ENCODE assay signal across 9 cellular contexts in the genomic region with DNA sequence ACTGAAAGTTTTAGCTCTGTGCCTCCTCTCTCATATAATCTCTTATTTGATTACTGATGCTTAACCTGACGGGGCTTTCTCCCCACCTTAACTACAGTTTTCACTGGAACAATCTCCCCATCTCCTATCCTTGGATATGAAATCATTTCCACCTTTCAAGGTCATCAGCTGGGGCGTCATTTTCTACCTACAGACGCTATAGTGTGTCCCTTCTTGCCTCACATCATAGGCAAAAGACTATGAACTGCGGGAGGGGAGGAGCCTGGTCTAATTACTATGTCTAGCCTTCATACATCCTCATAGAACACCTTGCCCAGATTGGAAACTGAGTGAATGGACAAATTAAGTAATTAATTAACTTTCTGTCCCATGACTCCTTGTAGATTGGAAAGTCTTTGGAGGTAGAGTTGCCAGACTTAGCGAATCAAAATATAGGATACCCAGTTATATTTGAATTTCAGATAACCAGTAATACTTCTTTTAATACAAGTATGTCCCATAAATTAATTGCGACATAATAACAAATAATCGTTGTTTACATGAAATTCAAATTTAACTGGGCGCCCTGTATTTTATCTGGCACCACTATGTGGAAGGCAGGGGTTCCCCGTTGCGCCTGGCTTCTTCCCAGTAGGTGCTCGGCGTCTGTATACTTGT. TPM values are rescaled to one million over a fixed set of nuclear protein-coding genes. Genes with fewer than 3 reads are reported as not detected.
A peak's percentile ranks its signal among the peaks of the same experiment; 100 is the strongest.
DNase-seq lines count a peak whose midpoint lies in the region; ATAC-seq, FAIRE-seq and TF ChIP-seq lines count a peak whose summit lies in the region.
"Had no signal": no experiment of that assay in that cellular context is flagged by ENCODE, and none has a peak within 500 bp of the region (broad histone marks: within the 10 kb centered on the region; RNA-seq: fewer than 3 reads in every experiment).

No MANE protein-coding gene starts in this region.

- peak overlapping the region; percentile 89 for H3K27ac ChIP-seq in CD8-positive, alpha-beta T cell (ENCODE audit: low read depth, low read length)
- H3K27ac ChIP-seq in endothelial cell of umbilical vein (ENCODE audit: insufficient read depth, low read depth, low read length), result peak overlapping the region; percentile 8

- POLR2A ChIA-PET in CD8-positive, alpha-beta T cell (lab: Charles Lee), result interaction anchor here (0.7 to 2.0 kb wide), 5 partner anchors 9 to 155 kb away, joined by 3 to 6 read pairs (median 3); no protein-coding TSS in a partner anchor
- POLR2A ChIA-PET in endothelial cell of umbilical vein (lab: Charles Lee), result no interaction called here

- dilution Hi-C loops in endothelial cell of umbilical vein (cut with MboI; ENCODE audit: extremely low pct_ligation_motif_present, low sequenced_read_pairs), result no loop called here

- TF ChIP-seq POLR2A in endothelial cell of umbilical vein (IDR thresholded peaks at IDR 0.05; ENCODE audit: low read depth, low read length), result no peak

- no peaks in the 10 kb centered on the region for H3K27me3 Mint-ChIP-seq in CD8-positive, alpha-beta T cell (ENCODE audit: low read depth)

- peak overlapping the region; percentile 92 for H3K9ac ChIP-seq in NT2/D1 (ENCODE audit: insufficient read length, low read depth)
- no peak overlapping the region for H3K9ac ChIP-seq in endothelial cell of umbilical vein (replicated peaks; ENCODE audit: extremely low read depth, insufficient read depth, low read length)

- H3K27ac Mint-ChIP-seq in CD8-positive, alpha-beta T cell, result peak overlapping the region; percentile 97

- H3K4me2 ChIP-seq in endothelial cell of umbilical vein (ENCODE audit: insufficient read depth, low read length), result peak overlapping the region; percentile 63

- no peaks in the 10 kb centered on the region for H4K20me1 ChIP-seq in endothelial cell of umbilical vein (replicated peaks; ENCODE audit: control insufficient read depth, extremely low read depth, insufficient read depth, low read length)

- FAIRE-seq in endothelial cell of umbilical vein (lab: Jason Lieb, UNC) (no peak), urothelium cell line (lab: Jason Lieb, UNC) (no peak)

- no peak for TF ChIP-seq CTCF in CD8-positive, alpha-beta T cell (IDR thresholded peaks at IDR 0.05)
- TF ChIP-seq CTCF in endothelial cell of umbilical vein (IDR thresholded peaks at IDR 0.05; ENCODE audit: extremely low read depth in 1 of 2, insufficient read depth in 1 of 2, low read depth in 1 of 2, low read length in 2 of 2), result no peak

- H3K36me3 ChIP-seq in CD8-positive, alpha-beta T cell (ENCODE audit: insufficient read depth, low read length), result no peaks in the 10 kb centered on the region
- H3K36me3 ChIP-seq in NT2/D1 (ENCODE audit: insufficient read depth, insufficient read length, low read length) (no peaks in the 10 kb centered on the region), endothelial cell of umbilical vein (ENCODE audit: control insufficient read depth in 2 of 2, extremely low read depth in 1 of 2, insufficient read depth in 2 of 2, low read length in 2 of 2) (no peaks in the 10 kb centered on the region), neuron (ENCODE audit: insufficient read depth, low read length) (no peaks in the 10 kb centered on the region)

- ATAC-seq in CD8-positive, alpha-beta T cell, result no peak
- ATAC-seq in GM21825 (IDR thresholded peaks at IDR 0.05; ENCODE audit: unreplicated experiment), result peak; percentile 38

- CTCF ChIA-PET in CD8-positive, alpha-beta T cell (lab: Charles Lee), result interaction anchor here (0.6 kb wide), 1 partner anchor 214 kb away, joined by 4 read pairs; no protein-coding TSS in a partner anchor
- CTCF ChIA-PET in endothelial cell of umbilical vein (lab: Charles Lee), result interaction anchor here (1.9 kb wide), 1 partner anchor 36 kb away, joined by 12 read pairs; no protein-coding TSS in a partner anchor

- peak overlapping the region; percentile 91 for H3K4me3 Mint-ChIP-seq in CD8-positive, alpha-beta T cell

- peaks cover 26% of the 10 kb centered on the region for H3K4me1 Mint-ChIP-seq in CD8-positive, alpha-beta T cell (ENCODE audit: low read depth)

- no peaks in the 10 kb centered on the region for H3K27me3 ChIP-seq in CD8-positive, alpha-beta T cell (ENCODE audit: insufficient read depth, low read length)
- H3K27me3 ChIP-seq in NT2/D1 (ENCODE audit: insufficient read depth, insufficient read length), result no peaks in the 10 kb centered on the region
- no peaks in the 10 kb centered on the region for H3K27me3 ChIP-seq in endothelial cell of umbilical vein (ENCODE audit: control insufficient read depth in 2 of 2, insufficient read depth in 2 of 2, low read length in 2 of 2)
- H3K27me3 ChIP-seq in neuron (ENCODE audit: insufficient read depth, low read length), result no peaks in the 10 kb centered on the region

- H3K36me3 Mint-ChIP-seq in CD8-positive, alpha-beta T cell, result peaks cover 10% of the 10 kb centered on the region

- intact Hi-C loops in CD8-positive, alpha-beta T cell (cut with DNase I, micrococcal nuclease), result loop anchor here (1.0 to 10.0 kb wide), 7 partner anchors 9 to 1575 kb away; a partner anchor contains a TSS
- intact Hi-C loops in endothelial cell of umbilical vein (cut with micrococcal nuclease), result loop anchor here (2.0 kb wide), 1 partner anchor 65 kb away; no protein-coding TSS in a partner anchor

- no peaks in the 10 kb centered on the region for H3K9me3 ChIP-seq in CD8-positive, alpha-beta T cell (ENCODE audit: low read length)
- H3K9me3 ChIP-seq in NT2/D1 (ENCODE audit: insufficient read depth, low read length) (no peaks in the 10 kb centered on the region), endothelial cell of umbilical vein (replicated peaks; ENCODE audit: control insufficient read depth, insufficient read depth, low read length) (no peaks in the 10 kb centered on the region), neuron (ENCODE audit: low read length) (no peaks in the 10 kb centered on the region)

- no peaks in the 10 kb centered on the region for H3K9me3 Mint-ChIP-seq in CD8-positive, alpha-beta T cell

- H3K9me1 ChIP-seq in endothelial cell of umbilical vein (replicated peaks; ENCODE audit: control insufficient read depth, extremely low read depth, insufficient read depth, low read length), result no peaks in the 10 kb centered on the region

- DNase-seq in CD8-positive, alpha-beta T cell, result no peak
- DNase-seq in NT2/D1 (ENCODE audit: low read depth, low spot score), result no peak
- peak; percentile 0 for DNase-seq in endothelial cell of umbilical vein (ENCODE audit: low read depth, low spot score)
- no peak for DNase-seq in HCEC 1CT
- DNase-seq in urothelium cell line (ENCODE audit: low spot score), result no peak
- no peak for DNase-seq in GM03348 (ENCODE audit: low spot score)

- peaks cover 18% of the 10 kb centered on the region for H3K4me1 ChIP-seq in CD8-positive, alpha-beta T cell (ENCODE audit: insufficient read depth, low read length)
- H3K4me1 ChIP-seq in NT2/D1 (ENCODE audit: insufficient read depth, insufficient read length) (no peaks in the 10 kb centered on the region), endothelial cell of umbilical vein (ENCODE audit: control insufficient read depth, extremely low read depth, insufficient read depth, low read length) (peaks cover 10% of the 10 kb centered on the region), neuron (ENCODE audit: insufficient read depth, low read length) (no peaks in the 10 kb centered on the region)

- H3K4me3 ChIP-seq in CD8-positive, alpha-beta T cell (ENCODE audit: low read depth, low read length), result peak overlapping the region; percentile 93
- peak overlapping the region; percentile 94 for H3K4me3 ChIP-seq in NT2/D1 (ENCODE audit: insufficient read length, low read depth)
- peak overlapping the region; percentile 21 to 72 (median 67) for H3K4me3 ChIP-seq in endothelial cell of umbilical vein (replicated peaks in 1 of 3; ENCODE audit: insufficient read depth in 1 of 3, low read depth in 1 of 3, low read length in 3 of 3)
- H3K4me3 ChIP-seq in neuron (ENCODE audit: low read length), result peak overlapping the region; percentile 75

- H2AFZ ChIP-seq in endothelial cell of umbilical vein (ENCODE audit: low read depth, low read length) (peak overlapping the region; percentile 60), neuron (ENCODE audit: low read depth, low read length) (no peak overlapping the region)

- peaks cover 23% of the 10 kb centered on the region for H3K79me2 ChIP-seq in endothelial cell of umbilical vein (ENCODE audit: control insufficient read depth, insufficient read depth, low read length)

- TSS peak; percentile 77 for BruUV-seq in endothelial cell of umbilical vein (replicated peaks; lab: Mats Ljungman, UMichigan)

TF ChIP-seq in endothelial cell of umbilical vein, 7 proteins besides CTCF, POLR2A, EP300 and RAD21 (continues in another document):
- TF ChIP-seq, protein P1, sequence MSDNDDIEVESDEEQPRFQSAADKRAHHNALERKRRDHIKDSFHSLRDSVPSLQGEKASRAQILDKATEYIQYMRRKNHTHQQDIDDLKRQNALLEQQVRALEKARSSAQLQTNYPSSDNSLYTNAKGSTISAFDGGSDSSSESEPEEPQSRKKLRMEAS (IDR thresholded peaks at IDR 0.05; ENCODE audit: insufficient read depth, insufficient read length), result no peak
- TF ChIP-seq MYC (IDR thresholded peaks at IDR 0.05; ENCODE audit: low read depth, low read length) (no peak), POLR2AphosphoS5 (IDR thresholded peaks at IDR 0.05; ENCODE audit: insufficient read depth, low read depth, low read length) (no peak), JUN (IDR thresholded peaks at IDR 0.05; ENCODE audit: borderline replicate concordance, insufficient read depth, insufficient read length, low read depth) (no peak), EZH2 (IDR thresholded peaks at IDR 0.05; ENCODE audit: borderline replicate concordance, low read depth, low read length, severe bottlenecking) (no peak), GATA2 (IDR thresholded peaks at IDR 0.05; ENCODE audit: insufficient read depth, insufficient read length, low read depth, low read length) (no peak)

RNA-seq across cellular contexts. Expression of a gene that starts 0.8 kb away (rescaled TPM):
- total RNA-seq in CD8-positive, alpha-beta T cell, result 10 to 100 TPM; 62.0 to 67.3 TPM
- 84.6 and 90.8 TPM in 2 replicates for total RNA-seq in endothelial cell of umbilical vein
- polyA plus RNA-seq in endothelial cell of umbilical vein, result 95.7 and 95.9 TPM in 2 replicates
- 118 and 119 TPM in 2 replicates for polyA plus RNA-seq in endothelial cell of umbilical vein (2011; cell fraction: cytosol; rRNA removed)
- polyA plus RNA-seq in endothelial cell of umbilical vein (2011; cell fraction: nucleus; rRNA removed), result 66.8 and 68.7 TPM in 2 replicates
- polyA plus RNA-seq in endothelial cell of umbilical vein (2012), result 182 and 201 TPM in 2 replicates
- 120 and 143 TPM in 2 replicates for polyA minus RNA-seq in endothelial cell of umbilical vein
- 67.0 TPM for polyA minus RNA-seq in endothelial cell of umbilical vein (2011; cell fraction: cytosol; rRNA and poly(A)+ RNA removed)
- polyA minus RNA-seq in endothelial cell of umbilical vein (2011; cell fraction: nucleus; rRNA and poly(A)+ RNA removed), result 29.5 and 44.1 TPM in 2 replicates

RNA-seq across cellular contexts. Expression of a gene that starts 43.2 kb away (rescaled TPM):
- total RNA-seq in CD8-positive, alpha-beta T cell, result not detected
- not detected in 2 replicates for total RNA-seq in endothelial cell of umbilical vein
- polyA plus RNA-seq in endothelial cell of umbilical vein, result 0.19 TPM in 1 of 2 replicates, not detected in the other
- not detected in 2 replicates for polyA plus RNA-seq in endothelial cell of umbilical vein (2011; cell fraction: cytosol; rRNA removed)
- polyA plus RNA-seq in endothelial cell of umbilical vein (2011; cell fraction: nucleus; rRNA removed), result not detected in 2 replicates
- polyA plus RNA-seq in endothelial cell of umbilical vein (2012), result not detected in 2 replicates
- polyA minus RNA-seq in endothelial cell of umbilical vein, result not detected in 2 replicates
- polyA minus RNA-seq in endothelial cell of umbilical vein (2011; cell fraction: cytosol; rRNA and poly(A)+ RNA removed), result not detected
- not detected in 2 replicates for polyA minus RNA-seq in endothelial cell of umbilical vein (2011; cell fraction: nucleus; rRNA and poly(A)+ RNA removed)
- total RNA-seq: NCI-H460 had no signal
